ENCODE assay signal across 1 cellular context in genomic region chr11:65422104-65422632, GRCh38.
TF ChIP-seq lines count a peak whose summit lies in the region.

No MANE protein-coding gene starts in this region.

TF ChIP-seq in K562, 482 proteins besides CTCF, POLR2A, EP300 and RAD21 (continued from another document and continues in another):
- no peak for TF ChIP-seq ZNF143 (CRISPR knock-in tag; IDR thresholded peaks at IDR 0.05)
- TF ChIP-seq SRF (CRISPR knock-in tag; IDR thresholded peaks at IDR 0.05): no peak
- TF ChIP-seq ZNF766 (CRISPR knock-in tag; conservative IDR thresholded peaks at IDR 0.05): peak; percentile 83
- no peak for TF ChIP-seq BMI1 (IDR thresholded peaks at IDR 0.05; ENCODE audit: low read length)
- TF ChIP-seq, protein P1, sequence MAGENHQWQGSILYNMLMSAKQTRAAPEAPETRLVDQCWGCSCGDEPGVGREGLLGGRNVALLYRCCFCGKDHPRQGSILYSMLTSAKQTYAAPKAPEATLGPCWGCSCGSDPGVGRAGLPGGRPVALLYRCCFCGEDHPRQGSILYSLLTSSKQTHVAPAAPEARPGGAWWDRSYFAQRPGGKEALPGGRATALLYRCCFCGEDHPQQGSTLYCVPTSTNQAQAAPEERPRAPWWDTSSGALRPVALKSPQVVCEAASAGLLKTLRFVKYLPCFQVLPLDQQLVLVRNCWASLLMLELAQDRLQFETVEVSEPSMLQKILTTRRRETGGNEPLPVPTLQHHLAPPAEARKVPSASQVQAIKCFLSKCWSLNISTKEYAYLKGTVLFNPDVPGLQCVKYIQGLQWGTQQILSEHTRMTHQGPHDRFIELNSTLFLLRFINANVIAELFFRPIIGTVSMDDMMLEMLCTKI (IDR thresholded peaks at IDR 0.05; ENCODE audit: partially characterized antibody): no peak
- peak; percentile 69; the same call in 1 of the 2 replicates for TF ChIP-seq NR2F6 (CRISPR knock-in tag; IDR thresholded peaks at IDR 0.05)
- TF ChIP-seq, protein P2, sequence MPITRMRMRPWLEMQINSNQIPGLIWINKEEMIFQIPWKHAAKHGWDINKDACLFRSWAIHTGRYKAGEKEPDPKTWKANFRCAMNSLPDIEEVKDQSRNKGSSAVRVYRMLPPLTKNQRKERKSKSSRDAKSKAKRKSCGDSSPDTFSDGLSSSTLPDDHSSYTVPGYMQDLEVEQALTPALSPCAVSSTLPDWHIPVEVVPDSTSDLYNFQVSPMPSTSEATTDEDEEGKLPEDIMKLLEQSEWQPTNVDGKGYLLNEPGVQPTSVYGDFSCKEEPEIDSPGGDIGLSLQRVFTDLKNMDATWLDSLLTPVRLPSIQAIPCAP (CRISPR knock-in tag; IDR thresholded peaks at IDR 0.05; ENCODE audit: borderline replicate concordance): no peak
- TF ChIP-seq SOX6 (IDR thresholded peaks at IDR 0.05): peak; percentile 59; the same call in 1 of the 2 replicates
- TF ChIP-seq STAT6 (CRISPR knock-in tag; IDR thresholded peaks at IDR 0.05): peak; percentile 76; the same call in 1 of the 2 replicates
- TF ChIP-seq BACH1 (tag; IDR thresholded peaks at IDR 0.05): peak; percentile 43; the same call in 1 of the 2 replicates
- peak; percentile 47; the same call in 1 of the 2 replicates for TF ChIP-seq CTBP1 (IDR thresholded peaks at IDR 0.05; ENCODE audit: borderline replicate concordance)
- TF ChIP-seq RREB1 (CRISPR knock-in tag; IDR thresholded peaks at IDR 0.05): peak; percentile 42; the same call in 1 of the 2 replicates
- no peak for TF ChIP-seq FOXA1 (IDR thresholded peaks at IDR 0.05; ENCODE audit: borderline replicate concordance)
- TF ChIP-seq CSDE1 (IDR thresholded peaks at IDR 0.05): no peak
- TF ChIP-seq ZC3H4 (CRISPR knock-in tag; IDR thresholded peaks at IDR 0.05; ENCODE audit: borderline replicate concordance): no peak
- TF ChIP-seq, protein P3, sequence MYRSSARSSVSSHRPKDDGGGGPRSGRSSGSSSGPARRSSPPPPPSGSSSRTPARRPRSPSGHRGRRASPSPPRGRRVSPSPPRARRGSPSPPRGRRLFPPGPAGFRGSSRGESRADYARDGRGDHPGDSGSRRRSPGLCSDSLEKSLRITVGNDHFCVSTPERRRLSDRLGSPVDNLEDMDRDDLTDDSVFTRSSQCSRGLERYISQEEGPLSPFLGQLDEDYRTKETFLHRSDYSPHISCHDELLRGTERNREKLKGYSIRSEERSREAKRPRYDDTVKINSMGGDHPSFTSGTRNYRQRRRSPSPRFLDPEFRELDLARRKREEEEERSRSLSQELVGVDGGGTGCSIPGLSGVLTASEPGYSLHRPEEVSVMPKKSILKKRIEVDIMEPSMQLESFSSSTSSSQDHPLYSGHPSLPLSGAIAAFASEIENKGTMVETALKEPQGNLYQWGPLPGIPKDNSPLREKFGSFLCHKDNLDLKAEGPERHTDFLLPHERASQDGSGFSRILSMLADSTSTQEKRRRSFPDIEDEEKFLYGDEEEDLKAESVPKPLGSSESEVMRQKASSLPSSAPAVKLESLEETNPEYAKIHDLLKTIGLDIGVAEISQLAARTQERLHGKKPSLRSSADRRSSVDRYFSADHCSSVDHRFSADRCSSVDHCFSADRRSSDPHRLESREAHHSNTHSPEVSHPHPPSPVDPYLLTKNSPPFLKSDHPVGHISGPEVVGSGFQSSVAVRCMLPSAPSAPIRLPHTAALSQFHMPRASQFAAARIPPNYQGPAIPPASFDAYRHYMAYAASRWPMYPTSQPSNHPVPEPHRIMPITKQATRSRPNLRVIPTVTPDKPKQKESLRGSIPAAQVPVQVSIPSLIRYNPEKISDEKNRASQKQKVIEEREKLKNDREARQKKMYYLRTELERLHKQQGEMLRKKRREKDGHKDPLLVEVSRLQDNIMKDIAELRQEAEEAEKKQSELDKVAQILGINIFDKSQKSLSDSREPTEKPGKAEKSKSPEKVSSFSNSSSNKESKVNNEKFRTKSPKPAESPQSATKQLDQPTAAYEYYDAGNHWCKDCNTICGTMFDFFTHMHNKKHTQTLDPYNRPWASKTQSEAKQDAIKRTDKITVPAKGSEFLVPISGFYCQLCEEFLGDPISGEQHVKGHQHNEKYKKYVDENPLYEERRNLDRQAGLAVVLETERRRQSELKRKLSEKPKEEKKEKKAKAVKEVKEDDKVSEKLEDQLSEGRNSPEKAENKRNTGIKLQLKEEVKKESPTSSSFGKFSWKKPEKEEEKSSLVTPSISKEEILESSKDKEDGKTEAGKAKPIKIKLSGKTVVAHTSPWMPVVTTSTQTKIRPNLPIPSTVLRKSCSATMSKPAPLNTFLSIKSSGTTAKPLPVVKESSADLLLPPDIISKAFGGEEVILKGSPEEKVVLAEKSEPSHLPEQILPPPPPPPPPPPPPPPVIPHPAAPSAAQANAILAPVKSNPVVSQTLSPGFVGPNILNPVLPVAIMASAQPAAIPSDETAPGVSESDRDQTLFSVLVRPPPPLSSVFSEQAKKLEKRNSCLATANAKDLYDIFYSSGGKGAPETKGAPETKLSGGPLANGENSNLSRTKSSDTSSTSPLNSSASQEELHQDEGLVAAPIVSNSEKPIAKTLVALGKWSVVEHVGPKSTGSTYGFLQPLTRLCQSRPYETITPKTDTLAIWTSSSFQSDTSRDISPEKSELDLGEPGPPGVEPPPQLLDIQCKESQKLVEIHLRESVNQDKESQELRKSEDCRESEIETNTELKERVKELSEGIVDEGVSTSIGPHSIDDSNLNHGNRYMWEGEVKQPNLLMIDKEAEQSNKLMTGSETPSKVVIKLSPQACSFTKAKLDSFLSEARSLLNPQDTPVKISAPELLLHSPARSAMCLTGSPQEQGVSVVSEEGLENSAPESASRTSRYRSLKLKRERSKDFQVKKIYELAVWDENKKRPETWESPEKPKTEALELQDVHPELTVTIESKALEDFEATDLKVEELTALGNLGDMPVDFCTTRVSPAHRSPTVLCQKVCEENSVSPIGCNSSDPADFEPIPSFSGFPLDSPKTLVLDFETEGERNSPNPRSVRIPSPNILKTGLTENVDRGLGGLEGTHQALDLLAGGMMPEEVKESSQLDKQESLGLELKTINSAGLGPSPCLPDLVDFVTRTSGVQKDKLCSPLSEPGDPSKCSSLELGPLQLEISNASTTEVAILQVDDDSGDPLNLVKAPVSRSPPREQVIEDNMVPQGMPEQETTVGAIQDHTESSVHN (IDR thresholded peaks at IDR 0.05; ENCODE audit: borderline replicate concordance in 1 of 2, low read depth in 1 of 2): no peak
- TF ChIP-seq ZNF174 (CRISPR knock-in tag; IDR thresholded peaks at IDR 0.05): 0 out of 2 replicates have a peak, but pooled peaks have one; percentile 39
- TF ChIP-seq TAL1 (IDR thresholded peaks at IDR 0.05): 0 out of 2 replicates have a peak, but pooled peaks have one; percentile 18
- TF ChIP-seq GTF3C2 (IDR thresholded peaks at IDR 0.05; ENCODE audit: borderline replicate concordance, extremely low read depth, insufficient read length): no peak
- TF ChIP-seq, protein P4, sequence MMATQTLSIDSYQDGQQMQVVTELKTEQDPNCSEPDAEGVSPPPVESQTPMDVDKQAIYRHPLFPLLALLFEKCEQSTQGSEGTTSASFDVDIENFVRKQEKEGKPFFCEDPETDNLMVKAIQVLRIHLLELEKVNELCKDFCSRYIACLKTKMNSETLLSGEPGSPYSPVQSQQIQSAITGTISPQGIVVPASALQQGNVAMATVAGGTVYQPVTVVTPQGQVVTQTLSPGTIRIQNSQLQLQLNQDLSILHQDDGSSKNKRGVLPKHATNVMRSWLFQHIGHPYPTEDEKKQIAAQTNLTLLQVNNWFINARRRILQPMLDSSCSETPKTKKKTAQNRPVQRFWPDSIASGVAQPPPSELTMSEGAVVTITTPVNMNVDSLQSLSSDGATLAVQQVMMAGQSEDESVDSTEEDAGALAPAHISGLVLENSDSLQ (IDR thresholded peaks at IDR 0.05): no peak
- 0 out of 2 replicates have a peak, but pooled peaks have one; percentile 60 for TF ChIP-seq ZNF212 (CRISPR knock-in tag; IDR thresholded peaks at IDR 0.05)
- TF ChIP-seq PHF8 (IDR thresholded peaks at IDR 0.05; ENCODE audit: borderline replicate concordance, low read length): peak; percentile 18; the same call in 1 of the 2 replicates
- TF ChIP-seq MAZ (CRISPR knock-in tag; conservative IDR thresholded peaks at IDR 0.05 in 1 of 2, IDR thresholded peaks at IDR 0.05 in 1 of 2): peak; percentile 49 to 64
- TF ChIP-seq ESRRB (CRISPR knock-in tag; IDR thresholded peaks at IDR 0.05; ENCODE audit: borderline replicate concordance): no peak
- TF ChIP-seq NRF1 (conservative IDR thresholded peaks at IDR 0.05 in 1 of 2, IDR thresholded peaks at IDR 0.05 in 1 of 2): peak; percentile 23 to 55; a peak in 3 of 4 replicates
- TF ChIP-seq ZNF41 (CRISPR knock-in tag; conservative IDR thresholded peaks at IDR 0.05): 0 out of 2 replicates have a peak, but pooled peaks have one; percentile 41
- TF ChIP-seq CBFA2T3 (IDR thresholded peaks at IDR 0.05): peak; percentile 80
- no peak for TF ChIP-seq KLF10 (CRISPR knock-in tag; IDR thresholded peaks at IDR 0.05)
- peak; percentile 79; the same call in 1 of the 2 replicates for TF ChIP-seq ZNF133 (CRISPR knock-in tag; IDR thresholded peaks at IDR 0.05)
- peak; percentile 97 for TF ChIP-seq CREM (IDR thresholded peaks at IDR 0.05; ENCODE audit: low read depth)
- no peak; the same call in 1 of the 2 replicates for TF ChIP-seq MTA3 (IDR thresholded peaks at IDR 0.05; ENCODE audit: borderline replicate concordance)
- no peak for TF ChIP-seq BRF1 (IDR thresholded peaks at IDR 0.05; ENCODE audit: borderline replicate concordance, extremely low read depth, insufficient read length)
- no peak for TF ChIP-seq HDAC3 (IDR thresholded peaks at IDR 0.05; ENCODE audit: borderline replicate concordance, partially characterized antibody)
- no peak for TF ChIP-seq MAFF (IDR thresholded peaks at IDR 0.05; ENCODE audit: low read length)
